In genomic region chr3:22988566-22988965, GRCh38 we compare ENCODE assay signal across 20 cellular contexts.
DNase-seq lines count a peak whose midpoint lies in the region; ATAC-seq and TF ChIP-seq lines count a peak whose summit lies in the region.
"Had no signal": no experiment of that assay in that cellular context is flagged by ENCODE, and none has a peak within 500 bp of the region (broad histone marks: within the 10 kb centered on the region; RNA-seq: fewer than 3 reads in every experiment).

No MANE protein-coding gene starts in this region.

- intact Hi-C loops in Right ventricle myocardium inferior (cut with DNase I) = no loop called here
- intact Hi-C loops in posterior cingulate gyrus (cut with DNase I) = no loop called here

- peaks cover 0 to 6% of the 10 kb centered on the region in 2 donors for H3K9me3 ChIP-seq in right atrium auricular region
- H3K9me3 ChIP-seq: HAP-1 had no signal

- no peaks in the 10 kb centered on the region for H3K4me1 ChIP-seq in right atrium auricular region
- H3K4me1 ChIP-seq: HAP-1, parathyroid adenoma had no signal

- no peaks in the 10 kb centered on the region for H3K27me3 ChIP-seq in right atrium auricular region
- H3K27me3 ChIP-seq in kidney epithelial cell (ENCODE audit: control insufficient read depth, insufficient read depth, low read length) = no peaks in the 10 kb centered on the region

- TF ChIP-seq CTCF in right atrium auricular region (IDR thresholded peaks at IDR 0.05) (no peak), kidney epithelial cell (IDR thresholded peaks at IDR 0.05; ENCODE audit: insufficient read depth, low read length, poor library complexity, severe bottlenecking) (no peak)

- DNase-seq in Right ventricle myocardium inferior (ENCODE audit: missing footprints) (no peak), right atrium auricular region (ENCODE audit: low spot score) (no peak), NCI-H345 treated with DMSO at 0.1 percent for 48 hours (lab: John Stamatoyannopoulos, UW; ENCODE audit: unreplicated experiment) (peak; percentile 36), kidney epithelial cell (ENCODE audit: low read depth) (peak; percentile 47), inferior parietal cortex (ENCODE audit: extremely low spot score) (no peak), posterior cingulate gyrus (no peak)
- DNase-seq: activated T-cell treated with anti-CD3 and anti-CD28 coated beads, Interleukin-2, amount 50 U/mL, for 72 hours; C1 segment of cervical spinal cord; head of caudate nucleus; IMR-90; NCI-H2107; NK-92 treated with Interleukin-12 subunit alpha and Interleukin-12 subunit beta, amount 100 ng/mL, for 24 hours; stimulated activated CD4-positive, alpha-beta T cell treated with anti-CD3 and anti-CD28 coated beads, Interleukin-4, amount 100 ng/mL, for 1 hour; T-helper 9 cell had no signal

- H3K36me3 ChIP-seq in right atrium auricular region (no peaks in the 10 kb centered on the region), kidney epithelial cell (ENCODE audit: control insufficient read depth, insufficient read depth, low read length) (no peaks in the 10 kb centered on the region)
- H3K36me3 ChIP-seq: HAP-1 had no signal

- ATAC-seq in Right ventricle myocardium inferior (peak; percentile 61), HG02759 (IDR thresholded peaks at IDR 0.05; ENCODE audit: unreplicated experiment) (no peak), GM18867 (IDR thresholded peaks at IDR 0.05; ENCODE audit: unreplicated experiment) (no peak)
- ATAC-seq: activated T-cell treated with anti-CD3 and anti-CD28 coated beads, Interleukin-2, amount 50 U/mL, for 72 hours; natural killer cell treated with Interleukin-12 subunit alpha and Interleukin-12 subunit beta and Interleukin-15 and Interleukin-18, amount 100 ng/mL, for 72 hours had no signal

- H3K27ac ChIP-seq in right atrium auricular region = no peak overlapping the region
- H3K27ac ChIP-seq: parathyroid adenoma, skin epidermis had no signal

- H3K4me3 ChIP-seq in right atrium auricular region (no peak overlapping the region), kidney epithelial cell (ENCODE audit: low read depth, low read length) (no peak overlapping the region)
- H3K4me3 ChIP-seq: HAP-1, skin epidermis had no signal

Comparison
In these comparisons a context has a peak if more than half of its experiments do, and no peak if none do; other contexts are left out.
1. DNase-seq: peak in NCI-H345 treated with DMSO at 0.1 percent for 48 hours (single experiment) and kidney epithelial cell (single experiment); none in Right ventricle myocardium inferior (single experiment), right atrium auricular region (single experiment), inferior parietal cortex (single experiment) and posterior cingulate gyrus (0 of 10).